Comparison of ENCODE assay signal across 15 cellular contexts in the genomic region with DNA sequence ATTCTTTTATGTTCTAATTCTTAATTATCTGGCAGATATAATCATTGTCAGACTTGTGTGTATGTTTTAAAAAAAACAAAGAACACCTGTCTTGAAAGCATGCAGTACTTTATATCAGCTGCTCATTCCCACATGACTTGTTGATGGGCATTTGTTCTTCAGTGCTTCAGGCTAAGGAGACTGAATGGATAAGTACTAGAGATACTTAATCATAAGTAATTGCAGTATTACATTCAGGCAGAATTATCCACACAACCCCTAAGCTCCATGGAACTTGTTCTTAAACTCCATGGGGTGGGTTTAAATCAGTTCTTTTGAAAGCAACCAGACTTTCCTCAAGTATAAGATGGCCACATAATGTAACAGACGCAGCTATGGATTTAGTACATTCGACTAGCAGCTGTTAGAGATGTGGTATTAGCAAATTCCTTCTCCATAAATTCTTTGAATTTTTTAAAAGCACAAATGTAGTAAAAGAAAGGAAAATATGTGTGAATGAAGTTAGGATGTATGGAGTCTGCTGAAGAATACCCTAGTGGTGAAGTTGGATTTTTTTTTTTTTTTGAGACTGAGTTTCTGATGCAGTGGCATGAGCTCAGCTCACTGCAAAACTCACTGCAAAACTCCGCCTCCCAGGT. TPM values are rescaled to one million over a fixed set of nuclear protein-coding genes. Genes with fewer than 3 reads are reported as not detected.
DNase-seq lines count a peak whose midpoint lies in the region; ATAC-seq and TF ChIP-seq lines count a peak whose summit lies in the region.
"Had no signal": no experiment of that assay in that cellular context is flagged by ENCODE, and none has a peak within 500 bp of the region (broad histone marks: within the 10 kb centered on the region; RNA-seq: fewer than 3 reads in every experiment).

No MANE protein-coding gene starts in this region.

- no peaks in the 10 kb centered on the region for H3K79me2 ChIP-seq in Loucy (ENCODE audit: insufficient read depth, low read length)

- TF ChIP-seq EP300 in suprapubic skin (IDR thresholded peaks at IDR 0.05): no peak

- H3K4me1 ChIP-seq in Loucy (ENCODE audit: insufficient read depth, low read length, poor library complexity, severe bottlenecking) (peaks cover 13% of the 10 kb centered on the region), suprapubic skin (peaks cover 17% of the 10 kb centered on the region)
- H3K4me1 ChIP-seq: pancreas had no signal

- no peak overlapping the region for H3K4me3 Mint-ChIP-seq in mesothelial cell of epicardium

- H3K4me3 ChIP-seq in Loucy (ENCODE audit: low read length, poor library complexity, severe bottlenecking) (no peak overlapping the region), suprapubic skin (no peak overlapping the region)
- H3K4me3 ChIP-seq: BLaER1, pancreas had no signal

- H3K27me3 Mint-ChIP-seq in mesothelial cell of epicardium (ENCODE audit: low read depth): peaks cover 26% of the 10 kb centered on the region

- peak; percentile 45 for TF ChIP-seq CTCF in Loucy (conservative IDR thresholded peaks at IDR 0.05; ENCODE audit: low read length)
- TF ChIP-seq CTCF in mesothelial cell of epicardium (IDR thresholded peaks at IDR 0.05; ENCODE audit: unreplicated experiment): peak; percentile 63
- no peak for TF ChIP-seq CTCF in suprapubic skin (IDR thresholded peaks at IDR 0.05)
- no peak for TF ChIP-seq CTCF in GM20000 (IDR thresholded peaks at IDR 0.05; ENCODE audit: extremely low read depth, missing control alignments)

- no peak overlapping the region for H3K9ac ChIP-seq in Loucy (ENCODE audit: low read depth, low read length, poor library complexity, severe bottlenecking)
- H3K9ac ChIP-seq: BLaER1 had no signal

- 82% methylated on average over 3 of the region's 3 CpGs for WGBS in suprapubic skin

- H2AFZ ChIP-seq in Loucy (ENCODE audit: low read length): no peak overlapping the region

- H3K9me3 Mint-ChIP-seq in mesothelial cell of epicardium: no peaks in the 10 kb centered on the region

- no peak for ATAC-seq in HG02870 (IDR thresholded peaks at IDR 0.05; ENCODE audit: unreplicated experiment)
- ATAC-seq: pancreas had no signal

- H3K36me3 Mint-ChIP-seq in mesothelial cell of epicardium: no peaks in the 10 kb centered on the region

- no peaks in the 10 kb centered on the region for H3F3A ChIP-seq in Loucy (ENCODE audit: low read depth)

- DNase-seq in COR-L47 (lab: John Stamatoyannopoulos, UW) (peak; percentile 36), NCI-H774 (lab: John Stamatoyannopoulos, UW) (peak; percentile 64), mesothelial cell of epicardium (ENCODE audit: low spot score in 2 of 2, unreplicated experiment in 2 of 2) (no peak), suprapubic skin (ENCODE audit: low spot score in 2 of 2) (no peak), GM20000 (ENCODE audit: low spot score) (no peak)
- DNase-seq in activated CD8-positive, alpha-beta memory T cell treated with anti-CD3 and anti-CD28 coated beads for 24 hours: no peak
- DNase-seq: activated CD8-positive, alpha-beta memory T cell treated with anti-CD3 and anti-CD28 coated beads, Interleukin-2, amount 50 U/mL, for 4 hours; effector CD8-positive, alpha-beta T cell; head of caudate nucleus; MV-4-11; pancreas; stimulated activated CD4-positive, alpha-beta T cell treated with anti-CD3 and anti-CD28 coated beads, Interleukin-1b, Interleukin-23, amount 100 ng/mL, for 48 hours had no signal

- H3K27ac ChIP-seq in suprapubic skin: no peak overlapping the region
- H3K27ac ChIP-seq: BLaER1, pancreas had no signal

- no peak overlapping the region for H3K4me2 ChIP-seq in Loucy (ENCODE audit: low read depth, low read length, poor library complexity, severe bottlenecking)
- H3K4me2 ChIP-seq: BLaER1 had no signal

- no peaks in the 10 kb centered on the region for H4K20me1 ChIP-seq in Loucy (ENCODE audit: insufficient read depth, low read length, poor library complexity, severe bottlenecking)

- H3K36me3 ChIP-seq in Loucy (ENCODE audit: insufficient read depth, low read length): no peaks in the 10 kb centered on the region
- H3K36me3 ChIP-seq in suprapubic skin: no peaks in the 10 kb centered on the region
- H3K36me3 ChIP-seq: BLaER1, pancreas had no signal

- H3K27ac Mint-ChIP-seq in mesothelial cell of epicardium: no peak overlapping the region

- TF ChIP-seq POLR2A in suprapubic skin (IDR thresholded peaks at IDR 0.05): no peak

- H3K27me3 ChIP-seq in Loucy (ENCODE audit: insufficient read depth, low read length, poor library complexity, severe bottlenecking) (no peaks in the 10 kb centered on the region), suprapubic skin (peaks cover 9% of the 10 kb centered on the region)
- H3K27me3 ChIP-seq: BLaER1 had no signal

- peaks cover 14% of the 10 kb centered on the region for H3K4me1 Mint-ChIP-seq in mesothelial cell of epicardium

- H3K9me2 ChIP-seq in Loucy (replicated peaks; ENCODE audit: low read depth, low read length): no peaks in the 10 kb centered on the region

- H3K9me3 ChIP-seq in Loucy (ENCODE audit: insufficient read depth, low read depth, low read length) (no peaks in the 10 kb centered on the region), suprapubic skin (no peaks in the 10 kb centered on the region)
- H3K9me3 ChIP-seq: BLaER1, pancreas had no signal

RNA-seq across cellular contexts. Expression of gene JAM3, which starts 3.0 kb away (rescaled TPM):
- total RNA-seq in mesothelial cell of epicardium: 36.2 to 39.3 TPM (median 37.6 TPM) in 3 replicates
- 10 to 100 TPM; 10.9 to 14.7 (median 12.1) TPM for total RNA-seq in suprapubic skin

Comparison
In these comparisons a context has a peak if more than half of its experiments do, and no peak if none do; other contexts are left out.
1. DNase-seq: peak in COR-L47 (single experiment) and NCI-H774 (single experiment); none in mesothelial cell of epicardium (0 of 2), suprapubic skin (0 of 2), activated CD8-positive, alpha-beta memory T cell treated with anti-CD3 and anti-CD28 coated beads for 24 hours (single experiment) and GM20000 (single experiment).
2. CTCF ChIP-seq: peak in Loucy (single experiment) and mesothelial cell of epicardium (single experiment); none in suprapubic skin (0 of 2) and GM20000 (single experiment).